In the genomic region with DNA sequence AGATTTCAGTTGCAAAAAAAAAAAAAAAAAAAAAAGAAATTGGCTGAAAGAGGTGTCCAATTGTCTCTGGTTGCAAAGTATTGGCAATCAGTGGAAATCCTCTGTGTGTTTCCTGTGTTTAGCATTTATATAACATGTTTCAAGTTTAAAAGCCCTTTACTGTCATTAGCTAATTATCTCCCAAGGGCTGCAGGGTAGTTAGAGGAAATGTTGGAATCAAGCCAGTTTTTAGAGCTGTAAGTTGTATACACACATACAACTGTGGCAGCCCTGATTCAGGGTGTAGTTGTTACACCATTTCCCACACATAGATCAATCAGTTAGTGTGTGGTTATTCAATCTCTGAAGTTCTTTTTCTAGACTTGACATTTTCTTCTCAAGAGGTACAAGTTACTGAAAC, we compare ENCODE assay signal across 2 cellular contexts.
TF ChIP-seq lines count a peak whose summit lies in the region.

No MANE protein-coding gene starts in this region.

TF ChIP-seq in SK-N-SH, 30 proteins besides CTCF, POLR2A, EP300 and RAD21 (continued from another document):
- TF ChIP-seq USF1 (IDR thresholded peaks at IDR 0.05; ENCODE audit: borderline replicate concordance, low read depth) (no peak), TCF12 (IDR thresholded peaks at IDR 0.05) (no peak), FOXJ3 (CRISPR knock-in tag; IDR thresholded peaks at IDR 0.05) (no peak)
TF ChIP-seq in SK-N-SH: peak in this region for 0.

TF ChIP-seq in SK-N-SH treated with all-trans-retinoic acid at 6 μM for 48 hours, 23 proteins besides CTCF, POLR2A, EP300 and RAD21 (continued from another document):
- TF ChIP-seq POU6F1 (CRISPR knock-in tag; IDR thresholded peaks at IDR 0.05; ENCODE audit: borderline replicate concordance, low read depth), result no peak
- no peak for TF ChIP-seq ZNF565 (CRISPR knock-in tag; conservative IDR thresholded peaks at IDR 0.05; ENCODE audit: low read depth)
- no peak for TF ChIP-seq ESRRG (CRISPR knock-in tag; IDR thresholded peaks at IDR 0.05)
- no peak for TF ChIP-seq CSDC2 (CRISPR knock-in tag; IDR thresholded peaks at IDR 0.05)
